ENCODE assay signal across 8 cellular contexts in genomic region chr9:35945341-35946018, GRCh38. TPM values are rescaled to one million over a fixed set of nuclear protein-coding genes. Genes with fewer than 3 reads are reported as not detected.
DNase-seq lines count a peak whose midpoint lies in the region; ATAC-seq and TF ChIP-seq lines count a peak whose summit lies in the region.

No MANE protein-coding gene starts in this region.

- peak overlapping the region; percentile 51 for H3K9ac ChIP-seq in GM23248
- H3K9ac ChIP-seq in duodenal mucosa (ENCODE audit: low read depth in 1 of 2, low read length in 2 of 2): no peak overlapping the region

- DNase-seq in AG09319 (ENCODE audit: extremely low read depth, low read depth) (peak; percentile 60), GM23248 (peak; percentile 93), NCI-H524 (lab: John Stamatoyannopoulos, UW) (peak; percentile 79 to 91), lung microvascular endothelial cell (ENCODE audit: low read depth in 2 of 2) (peak; percentile 76 to 82)
- peak; percentile 63 to 65 for DNase-seq in activated CD4-positive, alpha-beta T cell treated with anti-CD3 and anti-CD28 coated beads, Interleukin-2, amount 50 U/mL, for 4 hours
- DNase-seq in stimulated activated CD8-positive, alpha-beta memory T cell treated with anti-CD3 and anti-CD28 coated beads, Interleukin-15, amount 100 ng/mL, for 1 hour (ENCODE audit: low read depth): peak; percentile 46

- H4K20me1 ChIP-seq in GM23248 (ENCODE audit: insufficient read depth): no peaks in the 10 kb centered on the region

- no peaks in the 10 kb centered on the region for H3K9me2 ChIP-seq in GM23248 (ENCODE audit: insufficient read depth)

- 22 to 23% methylated on average over 10 of the region's 10 CpGs for WGBS in GM23248 (ENCODE audit: low coverage in 1 of 2, low lambda C conversion rate in 2 of 2, missing lambda C conversion rate in 2 of 2), 2 experiments

- H2AFZ ChIP-seq in GM23248: peak overlapping the region; percentile 93

- no peak for ATAC-seq in HG02678 (IDR thresholded peaks at IDR 0.05; ENCODE audit: unreplicated experiment)

- H3F3A ChIP-seq in GM23248 (ENCODE audit: insufficient read depth): 0 out of 2 replicates have a peak, but pooled peaks cover 4% of the 10 kb centered on the region

- H3K79me2 ChIP-seq in GM23248 (ENCODE audit: insufficient read depth): no peaks in the 10 kb centered on the region

- peak overlapping the region; percentile 79 for H3K4me2 ChIP-seq in GM23248 (ENCODE audit: unreplicated experiment)

- H3K4me1 ChIP-seq in GM23248 (ENCODE audit: insufficient read depth) (peaks cover 15% of the 10 kb centered on the region; the same call in 1 of the 2 replicates), duodenal mucosa (ENCODE audit: control insufficient read depth in 1 of 2, insufficient read depth in 2 of 2, low read length in 2 of 2) (peaks cover 28 to 34% of the 10 kb centered on the region in 2 donors)

- H3K9me3 ChIP-seq in GM23248 (ENCODE audit: low read depth): no peaks in the 10 kb centered on the region
- H3K9me3 ChIP-seq in duodenal mucosa (ENCODE audit: control insufficient read depth in 1 of 2, low read length in 2 of 2): no peaks in the 10 kb centered on the region

- H3K36me3 ChIP-seq in GM23248 (ENCODE audit: low read depth) (no peaks in the 10 kb centered on the region), duodenal mucosa (ENCODE audit: control insufficient read depth in 1 of 2, insufficient read depth in 2 of 2, low read length in 2 of 2) (no peaks in the 10 kb centered on the region)

- TF ChIP-seq CTCF in AG09319 (IDR thresholded peaks at IDR 0.05; ENCODE audit: low read depth, low read length): peak; percentile 95

- H3K27ac ChIP-seq in GM23248: peak overlapping the region; percentile 29; the same call in 1 of the 2 replicates
- peak overlapping the region; percentile 28 for H3K27ac ChIP-seq in duodenal mucosa (ENCODE audit: low read depth, low read length)

- H3K27me3 ChIP-seq in GM23248 (replicated peaks; ENCODE audit: insufficient read depth): no peaks in the 10 kb centered on the region
- H3K27me3 ChIP-seq in duodenal mucosa (ENCODE audit: control insufficient read depth in 1 of 2, insufficient read depth in 2 of 2, low read length in 2 of 2): no peaks in the 10 kb centered on the region

- peak overlapping the region; percentile 51 for H3K4me3 ChIP-seq in GM23248
- H3K4me3 ChIP-seq in duodenal mucosa (ENCODE audit: low read depth in 1 of 2, low read length in 2 of 2): peak overlapping the region in 1 of 2 donors; percentile 8

- in situ Hi-C loops in GM23248 (cut with MboI): no loop called here

RNA-seq across cellular contexts. Expression of gene OR2S2, which starts 12.5 kb away (rescaled TPM):
- 0.11 TPM in 1 of 2 replicates, not detected in the other for total RNA-seq in GM23248 (2014; rRNA removed; shearing (Covaris generic))
- polyA plus RNA-seq in GM23248 (2016; fragmentation: Nextera tagmentation; extraction: Ambion mirVana): 0.30 and 0.67 TPM in 2 replicates
- total RNA-seq in lung microvascular endothelial cell: not detected in 2 replicates

RNA-seq across cellular contexts. Expression of gene SPAAR, which starts 36.2 kb away (rescaled TPM):
- not detected in 2 replicates for total RNA-seq in GM23248 (2014; rRNA removed; shearing (Covaris generic))
- 0.23 and 0.39 TPM in 2 replicates for polyA plus RNA-seq in GM23248 (2016; fragmentation: Nextera tagmentation; extraction: Ambion mirVana)
- total RNA-seq in lung microvascular endothelial cell: 1.8 and 3.5 TPM in 2 replicates

RNA-seq across cellular contexts. Expression of gene HRCT1, which starts 39.5 kb away (rescaled TPM):
- total RNA-seq in GM23248 (2014; rRNA removed; shearing (Covaris generic)): 0.76 and 1.2 TPM in 2 replicates
- 3.4 and 3.6 TPM in 2 replicates for polyA plus RNA-seq in GM23248 (2016; fragmentation: Nextera tagmentation; extraction: Ambion mirVana)
- 1.8 and 4.1 TPM in 2 replicates for total RNA-seq in lung microvascular endothelial cell
